ENCODE assay signal across 8 cellular contexts in genomic region chr9:134134949-134135342, GRCh38. TPM values are rescaled to one million over a fixed set of nuclear protein-coding genes. Genes with fewer than 3 reads are reported as not detected.
DNase-seq lines count a peak whose midpoint lies in the region; ATAC-seq and FAIRE-seq lines count a peak whose summit lies in the region.

No MANE protein-coding gene starts in this region.

- peak overlapping the region; percentile 80 for H3K4me3 ChIP-seq in Jurkat, Clone E6-1 (ENCODE audit: low read length)
- peak overlapping the region; percentile 91 for H3K4me3 ChIP-seq in mucosa of rectum (ENCODE audit: low read length in 2 of 2)

- DNase-seq in GM18507 (ENCODE audit: extremely low spot score, insufficient read length, low read depth) = no peak
- no peak for DNase-seq in Jurkat, Clone E6-1 (ENCODE audit: low read depth, low spot score)
- peak in 2 of 61 donors; percentile 29 to 44 for DNase-seq in caudate nucleus (lab: John Stamatoyannopoulos, UW)
- DNase-seq in effector CD8-positive, alpha-beta T cell (lab: John Stamatoyannopoulos, UW) = no peak
- DNase-seq in stimulated activated CD4-positive, alpha-beta T cell treated with anti-CD3 and anti-CD28 coated beads, Interleukin-4, amount 100 ng/mL, for 4 hours = no peak
- no peak for DNase-seq in SKM-1 treated with dmso at 0.1 percent for 144 hours (lab: John Stamatoyannopoulos, UW; ENCODE audit: unreplicated experiment)

- H3K36me3 ChIP-seq in mucosa of rectum (ENCODE audit: control insufficient read depth in 2 of 2, insufficient read depth in 2 of 2, low read length in 2 of 2) = peaks cover 0 to 2% of the 10 kb centered on the region in 2 donors

- peak; percentile 55 for FAIRE-seq in GM18507 (lab: Jason Lieb, UNC)

- ATAC-seq in GM18502 (IDR thresholded peaks at IDR 0.05; ENCODE audit: poor library complexity, unreplicated experiment) = no peak

- peak overlapping the region; percentile 87 to 90 for H3K9ac ChIP-seq in mucosa of rectum (ENCODE audit: low read depth in 1 of 2, low read length in 2 of 2)

- H3K27ac ChIP-seq in caudate nucleus (ENCODE audit: low read depth, low read length) = peak overlapping the region; percentile 90
- peak overlapping the region; percentile 81 to 84 for H3K27ac ChIP-seq in mucosa of rectum (ENCODE audit: low read depth in 2 of 2, low read length in 2 of 2)

- peaks cover 30 to 32% of the 10 kb centered on the region in 2 donors for H3K4me1 ChIP-seq in mucosa of rectum (ENCODE audit: control insufficient read depth in 2 of 2, insufficient read depth in 2 of 2, low read length in 2 of 2)

- H3K27me3 ChIP-seq in mucosa of rectum (ENCODE audit: control insufficient read depth in 2 of 2, insufficient read depth in 2 of 2, low read length in 2 of 2) = no peaks in the 10 kb centered on the region

- H3K9me3 ChIP-seq in mucosa of rectum (ENCODE audit: control insufficient read depth in 2 of 2, low read length in 2 of 2) = no peaks in the 10 kb centered on the region

RNA-seq across cellular contexts. Expression of gene WDR5, which starts 0.9 kb away (rescaled TPM):
- polyA plus RNA-seq in Jurkat, Clone E6-1 (2012; ENCODE audit: insufficient read depth, insufficient read length) = 58.5 TPM

RNA-seq across cellular contexts. Expression of gene RNU6ATAC, which starts 29.4 kb away (rescaled TPM):
- polyA plus RNA-seq in Jurkat, Clone E6-1 (2012; ENCODE audit: insufficient read depth, insufficient read length) = 9.4 TPM
